23 cellular contexts compared by ENCODE assay signal in genomic region chr2:121450301-121450700, GRCh38.
"Had no signal": no experiment of that assay in that cellular context is flagged by ENCODE, and none has a peak within 500 bp of the region (broad histone marks: within the 10 kb centered on the region; RNA-seq: fewer than 3 reads in every experiment).

No MANE protein-coding gene starts in this region.

- H3K4me1 ChIP-seq: adrenal gland, breast epithelium had no signal

- H3K27ac ChIP-seq: adrenal gland, breast epithelium, KMS-11, SK-N-MC, WERI-Rb-1 had no signal

- H3K9ac ChIP-seq: KMS-11 had no signal

- H3K4me3 ChIP-seq: adrenal gland, breast epithelium, SK-N-MC had no signal

- H3K27me3 ChIP-seq: adrenal gland, breast epithelium had no signal

- H3K27me3 Mint-ChIP-seq: activated CD4-positive, alpha-beta memory T cell treated with anti-CD3 and anti-CD28 coated beads, Interleukin-2, amount 10 ng/mL, durations not matched to agents 7 days and 5 days; activated CD4-positive, alpha-beta T cell treated with anti-CD3 and anti-CD28 coated beads for 36 hours; activated naive CD8-positive, alpha-beta T cell treated with anti-CD3 and anti-CD28 coated beads, Interleukin-2, amount 10 ng/mL, durations not matched to agents 7 days and 5 days; T-cell had no signal

- H3K27ac Mint-ChIP-seq: activated CD4-positive, alpha-beta memory T cell treated with anti-CD3 and anti-CD28 coated beads, Interleukin-2, amount 10 ng/mL, durations not matched to agents 7 days and 5 days; activated CD4-positive, alpha-beta T cell treated with anti-CD3 and anti-CD28 coated beads for 36 hours; activated naive CD8-positive, alpha-beta T cell treated with anti-CD3 and anti-CD28 coated beads, Interleukin-2, amount 10 ng/mL, durations not matched to agents 7 days and 5 days; T-cell had no signal

- ATAC-seq: activated CD4-positive, alpha-beta T cell treated with anti-CD3 and anti-CD28 coated beads for 36 hours; PC-3; T-cell had no signal

- H3K9me3 Mint-ChIP-seq: activated CD4-positive, alpha-beta memory T cell treated with anti-CD3 and anti-CD28 coated beads, Interleukin-2, amount 10 ng/mL, durations not matched to agents 7 days and 5 days; activated naive CD8-positive, alpha-beta T cell treated with anti-CD3 and anti-CD28 coated beads, Interleukin-2, amount 10 ng/mL, durations not matched to agents 7 days and 5 days; T-cell had no signal

- H3K4me1 Mint-ChIP-seq: activated CD4-positive, alpha-beta memory T cell treated with anti-CD3 and anti-CD28 coated beads, Interleukin-2, amount 10 ng/mL, durations not matched to agents 7 days and 5 days; activated CD4-positive, alpha-beta T cell treated with anti-CD3 and anti-CD28 coated beads for 36 hours; activated naive CD8-positive, alpha-beta T cell treated with anti-CD3 and anti-CD28 coated beads, Interleukin-2, amount 10 ng/mL, durations not matched to agents 7 days and 5 days; T-cell had no signal

- H3K9me3 ChIP-seq: adrenal gland, breast epithelium had no signal

- H3K4me2 ChIP-seq: KMS-11 had no signal

- DNase-seq: activated CD4-positive, alpha-beta memory T cell treated with anti-CD3 and anti-CD28 coated beads, Interleukin-2, amount 10 ng/mL, durations not matched to agents 7 days and 5 days; activated CD4-positive, alpha-beta T cell treated with anti-CD3 and anti-CD28 coated beads for 36 hours; activated CD4-positive, alpha-beta T cell treated with anti-CD3 and anti-CD28 coated beads, Interleukin-2, amount 50 U/mL, for 1 hour; activated naive CD4-positive, alpha-beta T cell treated with anti-CD3 and anti-CD28 coated beads, Interleukin-2, amount 50 U/mL, for 16 hours; activated naive CD8-positive, alpha-beta T cell treated with anti-CD3 and anti-CD28 coated beads, Interleukin-2, amount 10 ng/mL, durations not matched to agents 7 days and 5 days; adrenal gland; aorta; caudate nucleus; MV-4-11; NCI-H1105; NCI-H1436; NCI-H1694 treated with DMSO at 0.1 percent for 48 hours; NCI-H2029 treated with DMSO at 0.1 percent for 48 hours; NCI-H345; NCI-H510A; NCI-H526 treated with DMSO at 0.1 percent for 48 hours; NK-92 treated with Interleukin-12 subunit alpha and Interleukin-12 subunit beta, amount 100 ng/mL, for 24 hours; PC-3; T-cell; WERI-Rb-1 had no signal

- H3K4me3 Mint-ChIP-seq: activated CD4-positive, alpha-beta memory T cell treated with anti-CD3 and anti-CD28 coated beads, Interleukin-2, amount 10 ng/mL, durations not matched to agents 7 days and 5 days; activated CD4-positive, alpha-beta T cell treated with anti-CD3 and anti-CD28 coated beads for 36 hours; activated naive CD8-positive, alpha-beta T cell treated with anti-CD3 and anti-CD28 coated beads, Interleukin-2, amount 10 ng/mL, durations not matched to agents 7 days and 5 days; T-cell had no signal
